Comparison of ENCODE assay signal across 8 cellular contexts in the genomic region with DNA sequence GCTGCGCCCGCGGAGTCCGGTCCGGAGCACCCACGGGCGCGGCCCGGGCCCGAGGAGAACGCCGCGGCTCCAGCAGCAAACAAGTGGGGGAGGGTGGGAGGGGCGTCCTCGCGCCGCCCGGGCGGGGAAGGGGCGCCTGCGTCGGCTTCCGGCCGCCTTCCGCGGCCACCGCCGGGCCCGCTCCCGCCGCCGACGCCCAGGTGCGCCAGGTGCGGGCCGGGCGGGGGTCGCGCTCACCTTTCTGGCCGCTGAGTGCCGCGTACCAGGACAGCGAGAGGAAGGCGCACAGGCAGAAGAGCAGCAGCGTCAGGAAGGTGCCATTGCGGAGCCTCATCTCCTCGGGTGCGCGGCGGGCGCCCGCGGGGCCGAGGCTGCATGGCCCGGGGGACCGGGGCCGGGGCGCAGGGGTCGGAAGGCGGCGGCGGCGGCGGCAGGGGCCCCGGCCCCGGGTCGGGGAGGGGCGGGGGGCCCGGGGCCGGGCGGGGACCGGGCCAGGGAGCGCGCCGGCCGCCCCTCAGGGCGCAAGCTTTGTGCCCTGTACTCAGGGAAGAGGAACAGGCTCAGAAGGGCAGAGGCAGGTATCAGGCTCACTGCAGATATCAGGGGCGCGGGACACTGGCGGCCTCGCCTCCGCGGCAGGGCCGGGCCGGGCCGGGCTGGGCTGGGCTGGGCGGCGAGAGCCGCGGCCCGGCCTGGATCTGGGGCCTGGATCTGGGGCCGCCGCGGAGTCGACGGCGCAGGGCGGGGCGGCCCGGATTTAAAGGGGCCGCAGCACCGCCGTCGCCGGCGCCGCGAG. TPM values are rescaled to one million over a fixed set of nuclear protein-coding genes. Genes with fewer than 3 reads are reported as not detected.
DNase-seq lines count a peak whose midpoint lies in the region; ATAC-seq and TF ChIP-seq lines count a peak whose summit lies in the region.

A gene (minus strand): TSS at position 617 of the 796 bp plus-strand sequence. CDS start 283 bp downstream, at position 334.

- peak; percentile 69 for ATAC-seq in GM18502 (IDR thresholded peaks at IDR 0.05; ENCODE audit: poor library complexity, unreplicated experiment)
- peak; percentile 75 for ATAC-seq in HG02885 (IDR thresholded peaks at IDR 0.05; ENCODE audit: poor library complexity, unreplicated experiment)

- peak within 1 kb of the TSS; percentile 70 to 79 for H3K9ac ChIP-seq in liver (ENCODE audit: low read depth in 1 of 2, low read length in 2 of 2)

- no peaks in the 10 kb centered on the region for H3K27me3 ChIP-seq in liver (ENCODE audit: control insufficient read depth in 4 of 4, insufficient read depth in 4 of 4, low read length in 3 of 4)

- peaks cover 0 to under 1% (median 0%) of the 10 kb centered on the region in 4 donors for H3K36me3 ChIP-seq in liver (ENCODE audit: control insufficient read depth in 4 of 4, insufficient read depth in 3 of 4, low read depth in 1 of 4, low read length in 3 of 4)

- DNase-seq in ACHN = peak; percentile 70
- peak; percentile 62 to 76 for DNase-seq in NCI-H2081 (lab: John Stamatoyannopoulos, UW)
- DNase-seq in activated CD4-positive, alpha-beta T cell treated with anti-CD3 and anti-CD28 coated beads for 48 hours = peak; percentile 71
- peak; percentile 76 for DNase-seq in ecto neural progenitor cell (ENCODE audit: low spot score)
- DNase-seq in stimulated activated CD8-positive, alpha-beta memory T cell treated with anti-CD3 and anti-CD28 coated beads, Interleukin-4, amount 100 ng/mL, for 24 hours (ENCODE audit: low read depth) = peak; percentile 48

- WGBS in liver = under 1% methylated on average over 108 of the region's 108 CpGs

- TF ChIP-seq CTCF in liver (IDR thresholded peaks at IDR 0.05; ENCODE audit: low read depth, low read length, missing input control) = no peak

- H3K4me3 ChIP-seq in liver (ENCODE audit: low read depth in 1 of 3, low read length in 3 of 3) = peak within 1 kb of the TSS; percentile 72 to 98 (median 79)

- H3K9me3 ChIP-seq in liver (ENCODE audit: control insufficient read depth in 4 of 4, low read length in 3 of 4) = no peaks in the 10 kb centered on the region

- peaks cover 19 to 41% (median 30%) of the 10 kb centered on the region in 4 donors for H3K4me1 ChIP-seq in liver (ENCODE audit: control insufficient read depth in 4 of 4, insufficient read depth in 4 of 4, low read length in 3 of 4)

- H3K27ac ChIP-seq in liver (ENCODE audit: low read depth in 1 of 2, low read length in 2 of 2) = peak within 1 kb of the TSS; percentile 78 to 89

- in situ Hi-C loops in ACHN (cut with HindIII; ENCODE audit: low pct_ligation_motif_present, low pct_unique_long_range_greater_than_20kb, low sequenced_read_pairs) = no loop called here

- no peak for TF ChIP-seq RAD21 in liver (IDR thresholded peaks at IDR 0.05)

TF ChIP-seq in liver, 16 proteins besides CTCF, POLR2A, EP300 and RAD21:
- no peak for TF ChIP-seq SP1 (IDR thresholded peaks at IDR 0.05)
- TF ChIP-seq FOXA2 (IDR thresholded peaks at IDR 0.05) = no peak
- TF ChIP-seq HNF4G (IDR thresholded peaks at IDR 0.05) = no peak
- TF ChIP-seq, protein P1, sequence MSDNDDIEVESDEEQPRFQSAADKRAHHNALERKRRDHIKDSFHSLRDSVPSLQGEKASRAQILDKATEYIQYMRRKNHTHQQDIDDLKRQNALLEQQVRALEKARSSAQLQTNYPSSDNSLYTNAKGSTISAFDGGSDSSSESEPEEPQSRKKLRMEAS (IDR thresholded peaks at IDR 0.05) = no peak

RNA-seq across cellular contexts. Expression of the gene that starts here (rescaled TPM):
- 100 to 1,000 TPM in 1 of 2 donors, 10 to 100 TPM in 1; 42.0 to 120 TPM for total RNA-seq in liver
- 100 to 1,000 TPM in 1 of 2 donors, 10 to 100 TPM in 1; 47.8 to 156 TPM for polyA plus RNA-seq in liver

Comparison
In these comparisons a context has a peak if more than half of its experiments do, and no peak if none do; other contexts are left out.
1. Peak in every context shown above with its lines: DNase-seq, ATAC-seq, H3K4me3 ChIP-seq and H3K27ac ChIP-seq.